In the genomic region with DNA sequence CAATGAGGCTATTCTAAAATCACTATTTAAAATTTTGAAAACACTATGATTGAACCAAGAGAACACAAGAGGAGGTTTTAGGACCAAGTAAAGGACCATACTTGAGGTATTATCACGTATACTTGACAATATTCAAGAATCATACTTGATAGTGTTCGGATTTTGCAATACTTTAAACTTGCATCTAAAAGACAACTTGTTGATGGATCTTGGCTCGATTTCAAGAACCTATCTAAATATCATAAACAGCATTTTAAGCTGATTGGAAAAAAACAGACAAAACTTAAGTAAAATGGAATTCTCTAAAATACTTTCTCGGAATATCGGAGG, we compare ENCODE assay signal across 8 cellular contexts. TPM values are rescaled to one million over a fixed set of nuclear protein-coding genes. Genes with fewer than 3 reads are reported as not detected.
DNase-seq lines count a peak whose midpoint lies in the region; ATAC-seq and TF ChIP-seq lines count a peak whose summit lies in the region.

No MANE protein-coding gene starts in this region.

- H3K9ac ChIP-seq in ES-I3 (ENCODE audit: low read depth, low read length) (peak overlapping the region; percentile 80), parathyroid adenoma (no peak overlapping the region)

- no peak overlapping the region for H2AFZ ChIP-seq in parathyroid adenoma

- TSS peak; percentile 75 for BruUV-seq in Panc1 (replicated peaks; lab: Mats Ljungman, UMichigan)

- no peak for TF ChIP-seq CTCF in Panc1 (IDR thresholded peaks at IDR 0.05)
- TF ChIP-seq CTCF in esophagus muscularis mucosa (IDR thresholded peaks at IDR 0.05) = no peak
- no peak for TF ChIP-seq CTCF in parathyroid adenoma (IDR thresholded peaks at IDR 0.05)

- H3K9me3 ChIP-seq in ES-I3 (ENCODE audit: control insufficient read depth, insufficient read depth, low read length) (no peaks in the 10 kb centered on the region), Panc1 (ENCODE audit: control insufficient read depth, insufficient read depth, low read depth, low read length) (no peaks in the 10 kb centered on the region), esophagus muscularis mucosa (no peaks in the 10 kb centered on the region), parathyroid adenoma (ENCODE audit: control insufficient read depth, low read length) (no peaks in the 10 kb centered on the region)

- POLR2A ChIA-PET in Panc1 (lab: Charles Lee) = no interaction called here

- CTCF ChIA-PET in Panc1 (lab: Charles Lee) = no interaction called here

- 38% methylated on average over 5 of the region's 5 CpGs for WGBS in esophagus muscularis mucosa

- H3K4me3 ChIP-seq in Panc1 (ENCODE audit: low read depth in 2 of 2, low read length in 2 of 2) (peak overlapping the region; percentile 90 to 93), esophagus muscularis mucosa (peak overlapping the region; percentile 78 to 87 (median 84)), parathyroid adenoma (ENCODE audit: low read depth, low read length) (peak overlapping the region; percentile 64)

- TF ChIP-seq POLR2A in esophagus muscularis mucosa (IDR thresholded peaks at IDR 0.05; ENCODE audit: low read depth) = no peak

- TF ChIP-seq EP300 in esophagus muscularis mucosa (IDR thresholded peaks at IDR 0.05) = no peak

- H3K4me1 ChIP-seq in ES-I3 (ENCODE audit: insufficient read depth, low read length) = 0 out of 2 replicates have a peak, but pooled peaks cover 5% of the 10 kb centered on the region
- peaks cover 17% of the 10 kb centered on the region for H3K4me1 ChIP-seq in Panc1 (ENCODE audit: control insufficient read depth, insufficient read depth, low read length)
- H3K4me1 ChIP-seq in esophagus muscularis mucosa = peaks cover 4 to 59% (median 49%) of the 10 kb centered on the region in 4 donors
- no peaks in the 10 kb centered on the region for H3K4me1 ChIP-seq in parathyroid adenoma

- intact Hi-C loops in Panc1 (cut with micrococcal nuclease; ENCODE audit: unreplicated experiment) (loop anchor here (5.0 kb wide), 1 partner anchor 106 kb away; no protein-coding TSS in a partner anchor), esophagus muscularis mucosa (cut with DNase I) (loop anchor here (5.0 kb wide), 2 partner anchors 179 to 379 kb away; partner anchors contain the start of gene CCDC71L)

- H3K27ac ChIP-seq in Panc1 (ENCODE audit: low read length) (peak overlapping the region; percentile 93), esophagus muscularis mucosa (replicated peaks in 1 of 4) (peak overlapping the region; percentile 95 to 99 (median 99)), parathyroid adenoma (peak overlapping the region; percentile 59)

- in situ Hi-C loops in Panc1 (cut with HindIII; ENCODE audit: low pct_unique_long_range_greater_than_20kb, low sequenced_read_pairs) = no loop called here

- H3K27me3 ChIP-seq in Panc1 (ENCODE audit: control insufficient read depth, insufficient read depth, low read length) (no peaks in the 10 kb centered on the region), esophagus muscularis mucosa (no peaks in the 10 kb centered on the region), parathyroid adenoma (ENCODE audit: control insufficient read depth, insufficient read depth, low read length) (no peaks in the 10 kb centered on the region)

- no peak for ATAC-seq in Panc1

- no peaks in the 10 kb centered on the region for H3K36me3 ChIP-seq in ES-I3 (ENCODE audit: insufficient read depth, low read length)
- H3K36me3 ChIP-seq in Panc1 (ENCODE audit: control insufficient read depth, insufficient read depth, low read length) = peaks cover 4% of the 10 kb centered on the region
- no peaks in the 10 kb centered on the region for H3K36me3 ChIP-seq in esophagus muscularis mucosa
- no peaks in the 10 kb centered on the region for H3K36me3 ChIP-seq in parathyroid adenoma (ENCODE audit: control insufficient read depth, insufficient read depth, low read length)

- H3K4me2 ChIP-seq in parathyroid adenoma (ENCODE audit: low read length) = peak overlapping the region; percentile 89

- no peak for DNase-seq in Panc1 (ENCODE audit: low read depth, low spot score)
- no peak for DNase-seq in esophagus muscularis mucosa (ENCODE audit: extremely low spot score)
- no peak for DNase-seq in mucosa of gallbladder (ENCODE audit: low spot score)
- DNase-seq in NOMO-1 treated with dmso at 0.1 percent for 144 hours (lab: John Stamatoyannopoulos, UW; ENCODE audit: unreplicated experiment) = no peak
- DNase-seq in iPS-NIHi11 (ENCODE audit: low spot score) = no peak
- DNase-seq in activated effector memory CD4-positive, alpha-beta T cell treated with Interleukin-2 at 50 U/mL for 16 hours = no peak

- H3K79me2 ChIP-seq in parathyroid adenoma = peaks cover 22% of the 10 kb centered on the region

RNA-seq across cellular contexts. Expression of gene NAMPT, which starts 1.3 kb away (rescaled TPM):
- 80.8 TPM for total RNA-seq in Panc1 (2021; ENCODE audit: unreplicated experiment)
- 23.0 TPM for polyA plus RNA-seq in Panc1 (2012; ENCODE audit: insufficient read length)
- 1,000 to 10,000 TPM in 1 of 4 donors, 10 to 100 TPM in 3; 51.2 to 1,009 (median 95.4) TPM for total RNA-seq in esophagus muscularis mucosa
- total RNA-seq in mucosa of gallbladder = 52.7 TPM
